Comparison of ENCODE assay signal across 11 cellular contexts in genomic region chr11:117950999-117951961, GRCh38. TPM values are rescaled to one million over a fixed set of nuclear protein-coding genes. Genes with fewer than 3 reads are reported as not detected.
DNase-seq lines count a peak whose midpoint lies in the region; ATAC-seq and TF ChIP-seq lines count a peak whose summit lies in the region.
"Had no signal": no experiment of that assay in that cellular context is flagged by ENCODE, and none has a peak within 500 bp of the region (broad histone marks: within the 10 kb centered on the region; RNA-seq: fewer than 3 reads in every experiment).

No MANE protein-coding gene starts in this region.

- TF ChIP-seq POLR2A in uterus (IDR thresholded peaks at IDR 0.05) = no peak

- peaks cover 4% of the 10 kb centered on the region for H3K36me3 Mint-ChIP-seq in activated CD8-positive, alpha-beta memory T cell treated with anti-CD3 and anti-CD28 coated beads, Interleukin-2, amount 10 ng/mL, durations not matched to agents 7 days and 5 days
- peaks cover 1% of the 10 kb centered on the region for H3K36me3 Mint-ChIP-seq in natural killer cell
- H3K36me3 Mint-ChIP-seq in mesothelial cell of epicardium = no peaks in the 10 kb centered on the region

- H3K27ac ChIP-seq in uterus = no peak overlapping the region
- H3K27ac ChIP-seq: RWPE1 had no signal

- TF ChIP-seq CTCF in GM10248 (IDR thresholded peaks at IDR 0.05; ENCODE audit: control extremely low read depth, extremely low read depth, low read depth, missing control alignments) = no peak
- TF ChIP-seq CTCF in natural killer cell (IDR thresholded peaks at IDR 0.05) = no peak
- TF ChIP-seq CTCF in uterus (IDR thresholded peaks at IDR 0.05) = no peak
- TF ChIP-seq CTCF in mesothelial cell of epicardium (IDR thresholded peaks at IDR 0.05; ENCODE audit: unreplicated experiment) = no peak

- no peaks in the 10 kb centered on the region for H3K9me3 Mint-ChIP-seq in activated CD8-positive, alpha-beta memory T cell treated with anti-CD3 and anti-CD28 coated beads, Interleukin-2, amount 10 ng/mL, durations not matched to agents 7 days and 5 days (ENCODE audit: low read depth)
- H3K9me3 Mint-ChIP-seq in natural killer cell (no peaks in the 10 kb centered on the region), mesothelial cell of epicardium (no peaks in the 10 kb centered on the region)

- H3K4me1 Mint-ChIP-seq in activated CD8-positive, alpha-beta memory T cell treated with anti-CD3 and anti-CD28 coated beads, Interleukin-2, amount 10 ng/mL, durations not matched to agents 7 days and 5 days = peaks cover 80% of the 10 kb centered on the region
- peaks cover 77 to 79% of the 10 kb centered on the region in 2 donors for H3K4me1 Mint-ChIP-seq in natural killer cell
- H3K4me1 Mint-ChIP-seq in mesothelial cell of epicardium = peaks cover 9% of the 10 kb centered on the region

- H3K27ac Mint-ChIP-seq in activated CD8-positive, alpha-beta memory T cell treated with anti-CD3 and anti-CD28 coated beads, Interleukin-2, amount 10 ng/mL, durations not matched to agents 7 days and 5 days = peak overlapping the region; percentile 88
- H3K27ac Mint-ChIP-seq in natural killer cell = peak overlapping the region; percentile 89 to 96
- no peak overlapping the region for H3K27ac Mint-ChIP-seq in mesothelial cell of epicardium

- H3K4me1 ChIP-seq in uterus = no peaks in the 10 kb centered on the region

- in situ Hi-C loops in KBM-7 (cut with MboI; ENCODE audit: low pct_unique_long_range_greater_than_20kb, low sequenced_read_pairs) = no loop called here

- no peaks in the 10 kb centered on the region for H3K27me3 ChIP-seq in uterus
- H3K27me3 ChIP-seq: tibial nerve had no signal

- H3K36me3 ChIP-seq in uterus = no peaks in the 10 kb centered on the region
- H3K36me3 ChIP-seq: tibial nerve had no signal

- intact Hi-C loops in natural killer cell (cut with micrococcal nuclease) = loop anchor here (1.0 kb wide), 2 partner anchors 35 to 102 kb away; partner anchors contain the start of gene IL10RA
- intact Hi-C loops in uterus (cut with DNase I; ENCODE audit: low total_unique reads) = no loop called here

- CTCF ChIA-PET in GM10248 (lab: Yijun Ruan, JAX) = interaction anchor here (0.6 to 6.7 kb wide), 24 partner anchors 9 to 525 kb away, joined by 3 to 64 read pairs (median 4); no protein-coding TSS in a partner anchor
- CTCF ChIA-PET in activated CD8-positive, alpha-beta memory T cell treated with anti-CD3 and anti-CD28 coated beads, Interleukin-2, amount 10 ng/mL, durations not matched to agents 7 days and 5 days (lab: Charles Lee) = interaction anchor here (0.7 to 15.1 kb wide), 23 partner anchors 8 to 525 kb away, joined by 3 to 459 read pairs (median 7); partner anchors contain the start of genes FXYD2 and IL10RA

- peak; percentile 71 for ATAC-seq in activated CD8-positive, alpha-beta memory T cell treated with anti-CD3 and anti-CD28 coated beads, Interleukin-2, amount 10 ng/mL, durations not matched to agents 7 days and 5 days
- ATAC-seq in natural killer cell (peak; percentile 55 to 70 (median 57)), GM21786 (IDR thresholded peaks at IDR 0.05; ENCODE audit: unreplicated experiment) (no peak)

- peak; percentile 23 for DNase-seq in GM10248 (ENCODE audit: extremely low spot score)
- DNase-seq in KBM-7 = peak; percentile 59
- peak; percentile 78 for DNase-seq in activated CD8-positive, alpha-beta memory T cell treated with anti-CD3 and anti-CD28 coated beads, Interleukin-2, amount 10 ng/mL, durations not matched to agents 7 days and 5 days
- no peak for DNase-seq in natural killer cell
- DNase-seq in uterus = no peak
- no peak for DNase-seq in COLO829 (ENCODE audit: low spot score)
- DNase-seq in mesothelial cell of epicardium (ENCODE audit: low spot score in 2 of 2, unreplicated experiment in 2 of 2) = no peak
- DNase-seq: hippocampal formation had no signal

- H3K4me3 Mint-ChIP-seq in activated CD8-positive, alpha-beta memory T cell treated with anti-CD3 and anti-CD28 coated beads, Interleukin-2, amount 10 ng/mL, durations not matched to agents 7 days and 5 days = peak overlapping the region; percentile 67
- H3K4me3 Mint-ChIP-seq in natural killer cell = peak overlapping the region; percentile 96
- no peak overlapping the region for H3K4me3 Mint-ChIP-seq in mesothelial cell of epicardium

- H3K27me3 Mint-ChIP-seq in activated CD8-positive, alpha-beta memory T cell treated with anti-CD3 and anti-CD28 coated beads, Interleukin-2, amount 10 ng/mL, durations not matched to agents 7 days and 5 days = no peaks in the 10 kb centered on the region
- H3K27me3 Mint-ChIP-seq in natural killer cell (ENCODE audit: low read depth in 2 of 2) (no peaks in the 10 kb centered on the region), mesothelial cell of epicardium (ENCODE audit: low read depth) (peaks cover 23% of the 10 kb centered on the region)

- POLR2A ChIA-PET in GM10248 (lab: Yijun Ruan, JAX) = no interaction called here

- H3K9me3 ChIP-seq in uterus = no peaks in the 10 kb centered on the region
- H3K9me3 ChIP-seq: tibial nerve had no signal

- no peak overlapping the region for H3K4me3 ChIP-seq in uterus
- H3K4me3 ChIP-seq: tibial nerve had no signal

RNA-seq across cellular contexts. Expression of gene TMPRSS13, which starts 22.1 kb away (rescaled TPM):
- total RNA-seq in activated CD8-positive, alpha-beta memory T cell treated with anti-CD3 and anti-CD28 coated beads, Interleukin-2, amount 10 ng/mL, durations not matched to agents 7 days and 5 days = 1 to 10 TPM; 1.7 to 2.0 TPM
- total RNA-seq in natural killer cell = 1 to 10 TPM; 1.6 to 1.8 (median 1.8) TPM
- under 1 TPM in 3 of 4 donors, not detected in 1; 0.15 to 0.90 (median 0.51) TPM for total RNA-seq in uterus
- total RNA-seq in mesothelial cell of epicardium = 10.4 to 11.3 TPM (median 10.9 TPM) in 3 replicates

RNA-seq across cellular contexts. Expression of gene IL10RA, which starts 34.9 kb away (rescaled TPM):
- 100 to 1,000 TPM; 247 to 260 TPM for total RNA-seq in activated CD8-positive, alpha-beta memory T cell treated with anti-CD3 and anti-CD28 coated beads, Interleukin-2, amount 10 ng/mL, durations not matched to agents 7 days and 5 days
- 100 to 1,000 TPM; 263 to 286 (median 268) TPM for total RNA-seq in natural killer cell
- total RNA-seq in uterus = 10 to 100 TPM in 3 of 4 donors, 1 to 10 TPM in 1; 6.8 to 45.9 (median 11.1) TPM
- total RNA-seq in mesothelial cell of epicardium = 0.38 to 0.78 TPM (median 0.42 TPM) in 3 replicates

Comparison
In these comparisons a context has a peak if more than half of its experiments do, and no peak if none do; other contexts are left out.
1. DNase-seq: peak in GM10248 (single experiment), KBM-7 (single experiment) and activated CD8-positive, alpha-beta memory T cell treated with anti-CD3 and anti-CD28 coated beads, Interleukin-2, amount 10 ng/mL, durations not matched to agents 7 days and 5 days (single experiment); none in natural killer cell (single experiment), uterus (0 of 2), COLO829 (single experiment) and mesothelial cell of epicardium (0 of 2).
2. RNA of gene IL10RA, which starts 34.9 kb away (total RNA-seq): 263 to 286 TPM in natural killer cell and 247 to 260 TPM in activated CD8-positive, alpha-beta memory T cell treated with anti-CD3 and anti-CD28 coated beads, Interleukin-2, amount 10 ng/mL, durations not matched to agents 7 days and 5 days; 6.8 to 45.9 TPM in uterus and 0.38 to 0.78 TPM in mesothelial cell of epicardium; every median in the first group is over 4 times any median in the second.